1 cellular context compared by ENCODE assay signal in genomic region chr10:35598379-35598778, GRCh38.
TF ChIP-seq lines count a peak whose summit lies in the region.

No MANE protein-coding gene starts in this region.

TF ChIP-seq in GM12878, 131 proteins besides CTCF, POLR2A, EP300 and RAD21 (continued from another document):
- TF ChIP-seq, protein P1, sequence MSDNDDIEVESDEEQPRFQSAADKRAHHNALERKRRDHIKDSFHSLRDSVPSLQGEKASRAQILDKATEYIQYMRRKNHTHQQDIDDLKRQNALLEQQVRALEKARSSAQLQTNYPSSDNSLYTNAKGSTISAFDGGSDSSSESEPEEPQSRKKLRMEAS (IDR thresholded peaks at IDR 0.05; ENCODE audit: low read depth, low read length) = no peak
- TF ChIP-seq TCF12 (IDR thresholded peaks at IDR 0.05; ENCODE audit: low read depth, low read length) = no peak
- TF ChIP-seq KDM1A (IDR thresholded peaks at IDR 0.05; ENCODE audit: borderline replicate concordance) = no peak
TF ChIP-seq in GM12878: peak in this region for 1.
